27 cellular contexts compared by ENCODE assay signal in the genomic region with DNA sequence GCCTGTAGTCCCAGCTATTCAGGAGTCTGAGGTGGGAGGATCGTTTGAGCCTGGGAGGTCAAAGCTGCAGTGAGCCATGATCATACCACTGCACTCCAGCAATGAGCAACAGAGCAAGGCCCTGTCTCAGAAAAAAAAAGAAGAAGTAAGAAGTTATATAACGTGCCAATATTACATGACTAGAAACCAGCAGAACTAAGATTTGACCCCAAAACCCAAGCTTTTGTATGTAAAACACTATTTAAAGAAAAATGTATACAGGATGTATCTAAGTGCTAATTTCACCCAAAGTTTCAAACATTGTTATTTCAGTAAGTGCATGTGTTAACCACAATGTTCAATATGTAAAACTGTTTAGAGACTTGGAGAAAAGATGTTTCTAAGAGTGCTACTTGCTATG.
"Had no signal": no experiment of that assay in that cellular context is flagged by ENCODE, and none has a peak within 500 bp of the region (broad histone marks: within the 10 kb centered on the region; RNA-seq: fewer than 3 reads in every experiment).

No MANE protein-coding gene starts in this region.

- H3K4me3 ChIP-seq: cardiac muscle cell, esophagus muscularis mucosa, gastroesophageal sphincter, heart right ventricle, left ventricle myocardium inferior, tibial artery had no signal

- H3K4me1 ChIP-seq: esophagus muscularis mucosa, gastroesophageal sphincter, heart right ventricle, left ventricle myocardium inferior, tibial artery had no signal

- H3K36me3 Mint-ChIP-seq: activated naive CD8-positive, alpha-beta T cell treated with anti-CD3 and anti-CD28 coated beads, Interleukin-2, amount 10 ng/mL, durations not matched to agents 7 days and 5 days; immature natural killer cell; WTC11 had no signal

- DNase-seq: activated CD4-positive, alpha-beta T cell treated with anti-CD3 and anti-CD28 coated beads for 48 hours; activated CD8-positive, alpha-beta T cell treated with anti-CD3 and anti-CD28 coated beads, Interleukin-2, amount 10 ng/mL, durations not matched to agents 7 days and 5 days; activated naive CD4-positive, alpha-beta T cell treated with Interleukin-2 at 50 U/mL for 16 hours; activated naive CD8-positive, alpha-beta T cell treated with anti-CD3 and anti-CD28 coated beads, Interleukin-2, amount 10 ng/mL, durations not matched to agents 7 days and 5 days; activated T-cell treated with anti-CD3 and anti-CD28 coated beads, Interleukin-2, amount 50 U/mL, for 24 hours; amygdala; dermis blood vessel endothelial cell; effector memory CD4-positive, alpha-beta T cell; heart right ventricle; immature natural killer cell; kidney glomerular epithelial cell; left ventricle myocardium inferior; mammary epithelial cell; midbrain; nephron progenitor cell; nucleus accumbens; retina; stimulated activated CD4-positive, alpha-beta T cell treated with anti-CD3 and anti-CD28 coated beads, Interleukin-12 subunit alpha, Interleukin-12 subunit beta, amount 100 ng/mL, for 4 hours; stimulated activated CD4-positive, alpha-beta T cell treated with anti-CD3 and anti-CD28 coated beads, Interleukin-1b, Interleukin-23, amount 100 ng/mL, for 48 hours; stimulated activated naive CD8-positive, alpha-beta T cell treated with anti-CD3 and anti-CD28 coated beads, Interleukin-15, Interleukin-2, amounts not matched to agents 100 U/mL and 50 U/mL, for 24 hours; substantia nigra; tibial artery had no signal

- ATAC-seq: activated CD8-positive, alpha-beta T cell treated with anti-CD3 and anti-CD28 coated beads, Interleukin-2, amount 10 ng/mL, durations not matched to agents 7 days and 5 days; gastroesophageal sphincter; heart right ventricle; stimulated activated naive CD8-positive, alpha-beta T cell treated with anti-CD3 and anti-CD28 coated beads, Interleukin-15, Interleukin-2, amounts not matched to agents 100 U/mL and 50 U/mL, for 24 hours; WTC11 had no signal

- H3K27ac ChIP-seq: cardiac muscle cell, esophagus muscularis mucosa, gastroesophageal sphincter, heart right ventricle, left ventricle myocardium inferior, tibial artery had no signal

- H3K4me1 Mint-ChIP-seq: activated naive CD8-positive, alpha-beta T cell treated with anti-CD3 and anti-CD28 coated beads, Interleukin-2, amount 10 ng/mL, durations not matched to agents 7 days and 5 days; immature natural killer cell; WTC11 had no signal

- H3K36me3 ChIP-seq: cardiac muscle cell, esophagus muscularis mucosa, gastroesophageal sphincter, heart right ventricle, left ventricle myocardium inferior, tibial artery had no signal

- H3K27me3 ChIP-seq: cardiac muscle cell, esophagus muscularis mucosa, gastroesophageal sphincter, heart right ventricle, tibial artery had no signal

- H3K27me3 Mint-ChIP-seq: activated naive CD8-positive, alpha-beta T cell treated with anti-CD3 and anti-CD28 coated beads, Interleukin-2, amount 10 ng/mL, durations not matched to agents 7 days and 5 days; activated T-cell treated with anti-CD3 and anti-CD28 coated beads, Interleukin-2, amount 50 U/mL, for 24 hours had no signal

- H3K4me3 Mint-ChIP-seq: activated CD8-positive, alpha-beta T cell treated with anti-CD3 and anti-CD28 coated beads, Interleukin-2, amount 10 ng/mL, durations not matched to agents 7 days and 5 days; activated naive CD8-positive, alpha-beta T cell treated with anti-CD3 and anti-CD28 coated beads, Interleukin-2, amount 10 ng/mL, durations not matched to agents 7 days and 5 days; activated T-cell treated with anti-CD3 and anti-CD28 coated beads, Interleukin-2, amount 50 U/mL, for 24 hours; immature natural killer cell; nephron progenitor cell; WTC11 had no signal

- H3K9me3 Mint-ChIP-seq: activated naive CD8-positive, alpha-beta T cell treated with anti-CD3 and anti-CD28 coated beads, Interleukin-2, amount 10 ng/mL, durations not matched to agents 7 days and 5 days; activated T-cell treated with anti-CD3 and anti-CD28 coated beads, Interleukin-2, amount 50 U/mL, for 24 hours; activated T-helper 2 cell treated with anti-CD3 and anti-CD28 coated beads, Interferon-gamma antibody, Interleukin-2, Interleukin-4, amounts not matched to agents 10 μg/mL and 5 μg/mL and 100 μg/mL, durations not matched to agents 14 hours and 24 hours and 36 hours had no signal

- H3K27ac Mint-ChIP-seq: activated CD8-positive, alpha-beta T cell treated with anti-CD3 and anti-CD28 coated beads, Interleukin-2, amount 10 ng/mL, durations not matched to agents 7 days and 5 days; activated naive CD8-positive, alpha-beta T cell treated with anti-CD3 and anti-CD28 coated beads, Interleukin-2, amount 10 ng/mL, durations not matched to agents 7 days and 5 days; activated T-cell treated with anti-CD3 and anti-CD28 coated beads, Interleukin-2, amount 50 U/mL, for 24 hours; activated T-helper 2 cell treated with anti-CD3 and anti-CD28 coated beads, Interferon-gamma antibody, Interleukin-2, Interleukin-4, amounts not matched to agents 10 μg/mL and 5 μg/mL and 100 μg/mL, durations not matched to agents 14 hours and 24 hours and 36 hours; immature natural killer cell; nephron progenitor cell; WTC11 had no signal

- H3K9me3 ChIP-seq: esophagus muscularis mucosa, gastroesophageal sphincter, tibial artery had no signal
